In the genomic region with DNA sequence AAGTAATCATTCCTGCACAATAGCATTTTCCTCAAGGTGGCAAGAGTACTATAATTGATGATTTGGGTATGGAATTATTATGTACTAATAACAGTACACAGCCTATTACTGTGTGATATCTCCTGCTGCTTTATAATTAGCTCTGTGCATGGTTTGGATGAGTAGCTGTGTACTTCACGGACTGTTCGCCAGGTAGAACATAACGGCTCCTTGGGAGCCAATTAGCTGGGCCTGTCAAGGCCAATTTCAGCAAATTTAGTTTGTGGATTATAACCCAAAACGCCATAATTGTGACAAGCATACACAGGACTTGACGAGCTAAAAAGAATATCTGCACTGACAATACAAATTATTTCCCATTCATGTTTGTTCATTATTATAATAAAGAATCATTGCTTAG, we compare ENCODE assay signal across 19 cellular contexts.
"Had no signal": no experiment of that assay in that cellular context is flagged by ENCODE, and none has a peak within 500 bp of the region (broad histone marks: within the 10 kb centered on the region; RNA-seq: fewer than 3 reads in every experiment).

No MANE protein-coding gene starts in this region.

- DNase-seq: cortex of kidney; hypothalamus; left ventricle myocardium superior; lower lobe of right lung; natural killer cell; occipital lobe; pancreas; stimulated activated CD4-positive, alpha-beta T cell treated with anti-CD3 and anti-CD28 coated beads, Interleukin-12 subunit alpha, Interleukin-12 subunit beta, amount 100 ng/mL, for 4 hours; stimulated activated CD4-positive, alpha-beta T cell treated with anti-CD3 and anti-CD28 coated beads, Interleukin-1b, Interleukin-23, amount 100 ng/mL, for 48 hours; stimulated activated CD4-positive, alpha-beta T cell treated with anti-CD3 and anti-CD28 coated beads, Interleukin-4, amount 100 ng/mL, for 1 hour; stimulated activated CD8-positive, alpha-beta memory T cell treated with anti-CD3 and anti-CD28 coated beads, Interleukin-4, amount 100 ng/mL, for 48 hours; stimulated activated naive CD4-positive, alpha-beta T cell; stimulated activated naive CD8-positive, alpha-beta T cell treated with anti-CD3 and anti-CD28 coated beads, Interleukin-15, amount 100 ng/mL, for 72 hours; transverse colon had no signal

- H3K36me3 ChIP-seq: lower lobe of right lung, pancreas, right atrium auricular region, suprapubic skin, transverse colon, vagina had no signal

- H3K4me2 ChIP-seq: smooth muscle cell had no signal

- H3K9me3 ChIP-seq: lower lobe of right lung, pancreas, right atrium auricular region, suprapubic skin, vagina had no signal

- H3K27me3 ChIP-seq: pancreas, right atrium auricular region, suprapubic skin, transverse colon, vagina had no signal

- H3K27ac ChIP-seq: lower lobe of right lung, pancreas, right atrium auricular region, suprapubic skin, transverse colon, vagina had no signal

- H3K4me1 ChIP-seq: lower lobe of right lung, pancreas, right atrium auricular region, suprapubic skin, transverse colon, vagina had no signal

- ATAC-seq: left ventricle myocardium superior; lower lobe of right lung; natural killer cell; pancreas; sciatic nerve; stimulated activated naive CD8-positive, alpha-beta T cell treated with anti-CD3 and anti-CD28 coated beads, Interleukin-15, amount 100 ng/mL, for 72 hours had no signal

- H3K4me3 ChIP-seq: lower lobe of right lung, pancreas, right atrium auricular region, smooth muscle cell, suprapubic skin, transverse colon, vagina had no signal
